In the genomic region with DNA sequence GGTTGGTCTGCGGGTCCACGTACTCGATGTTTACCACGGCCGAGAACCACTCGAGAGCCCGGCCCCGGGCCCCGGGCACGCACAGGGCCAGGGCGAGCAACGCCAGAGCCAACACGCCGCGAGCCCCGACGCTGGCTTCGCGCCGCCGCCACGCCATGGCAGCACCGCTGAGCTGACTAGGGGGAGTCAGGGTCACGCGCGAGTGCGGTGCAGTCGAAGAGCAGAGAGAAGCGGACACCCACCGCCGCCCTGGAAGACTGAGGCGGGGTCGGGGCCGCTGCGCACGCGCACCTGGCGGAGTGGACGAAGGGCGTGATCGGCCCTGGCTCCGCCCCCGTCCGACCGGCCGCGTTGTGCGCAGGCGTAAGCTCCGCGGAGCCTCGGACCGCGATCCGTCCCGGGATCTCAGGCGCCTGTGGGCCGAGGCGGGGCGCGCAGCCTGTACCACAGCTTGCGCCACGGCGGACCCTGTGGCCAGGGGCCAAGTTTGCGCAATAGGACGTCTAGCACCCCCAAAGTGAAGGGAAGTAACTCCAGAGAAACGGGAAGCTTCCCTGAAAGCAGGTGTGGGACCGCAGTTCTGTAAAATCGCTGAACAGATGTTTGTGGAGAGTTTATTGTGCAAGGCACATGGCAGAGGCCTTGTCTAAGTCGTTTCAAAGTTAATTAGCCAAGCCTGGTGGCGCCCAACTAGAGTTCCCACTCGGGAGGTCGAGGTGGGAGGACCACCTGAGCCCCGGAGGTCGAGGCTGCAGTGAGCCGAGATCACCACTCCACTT, we compare ENCODE assay signal across 1 cellular context.
TF ChIP-seq lines count a peak whose summit lies in the region.

Gene RNF149, minus strand, starts transcription at position 270 of the 779 bp plus-strand sequence. Its CDS starts 113 bp downstream, at position 157.

TF ChIP-seq in K562, 482 proteins besides CTCF, POLR2A, EP300 and RAD21 (continued from another document and continues in another):
- TF ChIP-seq, protein P1, sequence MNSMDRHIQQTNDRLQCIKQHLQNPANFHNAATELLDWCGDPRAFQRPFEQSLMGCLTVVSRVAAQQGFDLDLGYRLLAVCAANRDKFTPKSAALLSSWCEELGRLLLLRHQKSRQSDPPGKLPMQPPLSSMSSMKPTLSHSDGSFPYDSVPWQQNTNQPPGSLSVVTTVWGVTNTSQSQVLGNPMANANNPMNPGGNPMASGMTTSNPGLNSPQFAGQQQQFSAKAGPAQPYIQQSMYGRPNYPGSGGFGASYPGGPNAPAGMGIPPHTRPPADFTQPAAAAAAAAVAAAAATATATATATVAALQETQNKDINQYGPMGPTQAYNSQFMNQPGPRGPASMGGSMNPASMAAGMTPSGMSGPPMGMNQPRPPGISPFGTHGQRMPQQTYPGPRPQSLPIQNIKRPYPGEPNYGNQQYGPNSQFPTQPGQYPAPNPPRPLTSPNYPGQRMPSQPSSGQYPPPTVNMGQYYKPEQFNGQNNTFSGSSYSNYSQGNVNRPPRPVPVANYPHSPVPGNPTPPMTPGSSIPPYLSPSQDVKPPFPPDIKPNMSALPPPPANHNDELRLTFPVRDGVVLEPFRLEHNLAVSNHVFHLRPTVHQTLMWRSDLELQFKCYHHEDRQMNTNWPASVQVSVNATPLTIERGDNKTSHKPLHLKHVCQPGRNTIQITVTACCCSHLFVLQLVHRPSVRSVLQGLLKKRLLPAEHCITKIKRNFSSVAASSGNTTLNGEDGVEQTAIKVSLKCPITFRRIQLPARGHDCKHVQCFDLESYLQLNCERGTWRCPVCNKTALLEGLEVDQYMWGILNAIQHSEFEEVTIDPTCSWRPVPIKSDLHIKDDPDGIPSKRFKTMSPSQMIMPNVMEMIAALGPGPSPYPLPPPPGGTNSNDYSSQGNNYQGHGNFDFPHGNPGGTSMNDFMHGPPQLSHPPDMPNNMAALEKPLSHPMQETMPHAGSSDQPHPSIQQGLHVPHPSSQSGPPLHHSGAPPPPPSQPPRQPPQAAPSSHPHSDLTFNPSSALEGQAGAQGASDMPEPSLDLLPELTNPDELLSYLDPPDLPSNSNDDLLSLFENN (IDR thresholded peaks at IDR 0.05; ENCODE audit: low read depth in 2 of 2, low read length in 2 of 2), result no peak
- TF ChIP-seq GATAD2B (IDR thresholded peaks at IDR 0.05; ENCODE audit: borderline replicate concordance) (peak; percentile 51; the same call in 1 of the 2 replicates), ATF1 (CRISPR knock-in tag; IDR thresholded peaks at IDR 0.05) (no peak), ATF1 (tag; IDR thresholded peaks at IDR 0.05) (peak; percentile 48; the same call in 1 of the 2 replicates), DDX20 (tag; IDR thresholded peaks at IDR 0.05; ENCODE audit: low read depth) (no peak), TCF3 (CRISPR knock-in tag; IDR thresholded peaks at IDR 0.05) (peak; percentile 44), RBFOX2 (IDR thresholded peaks at IDR 0.05; ENCODE audit: low read depth, low read length) (peak; percentile 94), ZNF324 (CRISPR knock-in tag; IDR thresholded peaks at IDR 0.05) (peak; percentile 53; the same call in 1 of the 2 replicates), ZNF395 (CRISPR knock-in tag; IDR thresholded peaks at IDR 0.05) (peak; percentile 45; the same call in 1 of the 2 replicates), ZNF133 (CRISPR knock-in tag; IDR thresholded peaks at IDR 0.05) (no peak), ZNF124 (CRISPR knock-in tag; IDR thresholded peaks at IDR 0.05) (no peak), SIN3B (IDR thresholded peaks at IDR 0.05; ENCODE audit: low read depth) (no peak), CREB3 (tag; conservative IDR thresholded peaks at IDR 0.05; ENCODE audit: low read depth) (peak; percentile 76), ZNF41 (CRISPR knock-in tag; conservative IDR thresholded peaks at IDR 0.05) (no peak), THRAP3 (IDR thresholded peaks at IDR 0.05; ENCODE audit: borderline replicate concordance) (no peak), RBM25 (IDR thresholded peaks at IDR 0.05; ENCODE audit: low read depth, low read length, severe bottlenecking) (no peak), SOX6 (IDR thresholded peaks at IDR 0.05) (peak; percentile 55), HOXB6 (CRISPR knock-in tag; IDR thresholded peaks at IDR 0.05; ENCODE audit: borderline replicate concordance) (no peak), ZNF280A (IDR thresholded peaks at IDR 0.05; ENCODE audit: low read depth, partially characterized antibody) (no peak), TARDBP (IDR thresholded peaks at IDR 0.05) (no peak), TCF7L2 (IDR thresholded peaks at IDR 0.05; ENCODE audit: low read depth, low read length) (no peak), ZNF445 (CRISPR knock-in tag; IDR thresholded peaks at IDR 0.05; ENCODE audit: low read depth) (no peak), MED1 (CRISPR knock-in tag; IDR thresholded peaks at IDR 0.05; ENCODE audit: borderline replicate concordance) (no peak), ZNF347 (CRISPR knock-in tag; IDR thresholded peaks at IDR 0.05; ENCODE audit: low read depth) (no peak), DNMT1 (IDR thresholded peaks at IDR 0.05) (no peak), MEIS2 (IDR thresholded peaks at IDR 0.05; ENCODE audit: partially characterized antibody) (peak; percentile 95), NCOR1 (IDR thresholded peaks at IDR 0.05) (no peak), IRF2 (CRISPR knock-in tag; IDR thresholded peaks at IDR 0.05) (no peak), TAF7 (tag; IDR thresholded peaks at IDR 0.05) (no peak), POLR3G (IDR thresholded peaks at IDR 0.05; ENCODE audit: extremely low read depth, insufficient read length, insufficient replicate concordance) (no peak), EWSR1 (IDR thresholded peaks at IDR 0.05; ENCODE audit: borderline replicate concordance, low read depth, partially characterized antibody) (no peak), NCOA6 (IDR thresholded peaks at IDR 0.05) (no peak)
- TF ChIP-seq, protein P2, sequence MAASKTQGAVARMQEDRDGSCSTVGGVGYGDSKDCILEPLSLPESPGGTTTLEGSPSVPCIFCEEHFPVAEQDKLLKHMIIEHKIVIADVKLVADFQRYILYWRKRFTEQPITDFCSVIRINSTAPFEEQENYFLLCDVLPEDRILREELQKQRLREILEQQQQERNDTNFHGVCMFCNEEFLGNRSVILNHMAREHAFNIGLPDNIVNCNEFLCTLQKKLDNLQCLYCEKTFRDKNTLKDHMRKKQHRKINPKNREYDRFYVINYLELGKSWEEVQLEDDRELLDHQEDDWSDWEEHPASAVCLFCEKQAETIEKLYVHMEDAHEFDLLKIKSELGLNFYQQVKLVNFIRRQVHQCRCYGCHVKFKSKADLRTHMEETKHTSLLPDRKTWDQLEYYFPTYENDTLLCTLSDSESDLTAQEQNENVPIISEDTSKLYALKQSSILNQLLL (CRISPR knock-in tag; IDR thresholded peaks at IDR 0.05; ENCODE audit: borderline replicate concordance), result no peak
- TF ChIP-seq, protein P3, sequence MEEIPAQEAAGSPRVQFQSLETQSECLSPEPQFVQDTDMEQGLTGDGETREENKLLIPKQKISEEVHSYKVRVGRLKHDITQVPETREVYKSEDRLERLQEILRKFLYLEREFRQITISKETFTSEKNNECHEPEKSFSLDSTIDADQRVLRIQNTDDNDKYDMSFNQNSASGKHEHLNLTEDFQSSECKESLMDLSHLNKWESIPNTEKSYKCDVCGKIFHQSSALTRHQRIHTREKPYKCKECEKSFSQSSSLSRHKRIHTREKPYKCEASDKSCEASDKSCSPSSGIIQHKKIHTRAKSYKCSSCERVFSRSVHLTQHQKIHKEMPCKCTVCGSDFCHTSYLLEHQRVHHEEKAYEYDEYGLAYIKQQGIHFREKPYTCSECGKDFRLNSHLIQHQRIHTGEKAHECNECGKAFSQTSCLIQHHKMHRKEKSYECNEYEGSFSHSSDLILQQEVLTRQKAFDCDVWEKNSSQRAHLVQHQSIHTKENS (CRISPR knock-in tag; IDR thresholded peaks at IDR 0.05), result no peak
- TF ChIP-seq, protein P4, sequence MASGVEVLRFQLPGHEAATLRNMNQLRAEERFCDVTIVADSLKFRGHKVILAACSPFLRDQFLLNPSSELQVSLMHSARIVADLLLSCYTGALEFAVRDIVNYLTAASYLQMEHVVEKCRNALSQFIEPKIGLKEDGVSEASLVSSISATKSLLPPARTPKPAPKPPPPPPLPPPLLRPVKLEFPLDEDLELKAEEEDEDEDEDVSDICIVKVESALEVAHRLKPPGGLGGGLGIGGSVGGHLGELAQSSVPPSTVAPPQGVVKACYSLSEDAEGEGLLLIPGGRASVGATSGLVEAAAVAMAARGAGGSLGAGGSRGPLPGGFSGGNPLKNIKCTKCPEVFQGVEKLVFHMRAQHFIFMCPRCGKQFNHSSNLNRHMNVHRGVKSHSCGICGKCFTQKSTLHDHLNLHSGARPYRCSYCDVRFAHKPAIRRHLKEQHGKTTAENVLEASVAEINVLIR (CRISPR knock-in tag; IDR thresholded peaks at IDR 0.05), result no peak
- TF ChIP-seq, protein P5, sequence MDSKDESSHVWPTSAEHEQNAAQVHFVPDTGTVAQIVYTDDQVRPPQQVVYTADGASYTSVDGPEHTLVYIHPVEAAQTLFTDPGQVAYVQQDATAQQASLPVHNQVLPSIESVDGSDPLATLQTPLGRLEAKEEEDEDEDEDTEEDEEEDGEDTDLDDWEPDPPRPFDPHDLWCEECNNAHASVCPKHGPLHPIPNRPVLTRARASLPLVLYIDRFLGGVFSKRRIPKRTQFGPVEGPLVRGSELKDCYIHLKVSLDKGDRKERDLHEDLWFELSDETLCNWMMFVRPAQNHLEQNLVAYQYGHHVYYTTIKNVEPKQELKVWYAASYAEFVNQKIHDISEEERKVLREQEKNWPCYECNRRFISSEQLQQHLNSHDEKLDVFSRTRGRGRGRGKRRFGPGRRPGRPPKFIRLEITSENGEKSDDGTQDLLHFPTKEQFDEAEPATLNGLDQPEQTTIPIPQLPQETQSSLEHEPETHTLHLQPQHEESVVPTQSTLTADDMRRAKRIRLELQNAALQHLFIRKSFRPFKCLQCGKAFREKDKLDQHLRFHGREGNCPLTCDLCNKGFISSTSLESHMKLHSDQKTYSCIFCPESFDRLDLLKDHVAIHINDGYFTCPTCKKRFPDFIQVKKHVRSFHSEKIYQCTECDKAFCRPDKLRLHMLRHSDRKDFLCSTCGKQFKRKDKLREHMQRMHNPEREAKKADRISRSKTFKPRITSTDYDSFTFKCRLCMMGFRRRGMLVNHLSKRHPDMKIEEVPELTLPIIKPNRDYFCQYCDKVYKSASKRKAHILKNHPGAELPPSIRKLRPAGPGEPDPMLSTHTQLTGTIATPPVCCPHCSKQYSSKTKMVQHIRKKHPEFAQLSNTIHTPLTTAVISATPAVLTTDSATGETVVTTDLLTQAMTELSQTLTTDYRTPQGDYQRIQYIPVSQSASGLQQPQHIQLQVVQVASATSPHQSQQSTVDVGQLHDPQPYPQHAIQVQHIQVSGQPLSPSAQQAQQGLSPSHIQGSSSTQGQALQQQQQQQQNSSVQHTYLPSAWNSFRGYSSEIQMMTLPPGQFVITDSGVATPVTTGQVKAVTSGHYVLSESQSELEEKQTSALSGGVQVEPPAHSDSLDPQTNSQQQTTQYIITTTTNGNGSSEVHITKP (IDR thresholded peaks at IDR 0.05; ENCODE audit: partially characterized antibody), result peak; percentile 72
- TF ChIP-seq, protein P6, sequence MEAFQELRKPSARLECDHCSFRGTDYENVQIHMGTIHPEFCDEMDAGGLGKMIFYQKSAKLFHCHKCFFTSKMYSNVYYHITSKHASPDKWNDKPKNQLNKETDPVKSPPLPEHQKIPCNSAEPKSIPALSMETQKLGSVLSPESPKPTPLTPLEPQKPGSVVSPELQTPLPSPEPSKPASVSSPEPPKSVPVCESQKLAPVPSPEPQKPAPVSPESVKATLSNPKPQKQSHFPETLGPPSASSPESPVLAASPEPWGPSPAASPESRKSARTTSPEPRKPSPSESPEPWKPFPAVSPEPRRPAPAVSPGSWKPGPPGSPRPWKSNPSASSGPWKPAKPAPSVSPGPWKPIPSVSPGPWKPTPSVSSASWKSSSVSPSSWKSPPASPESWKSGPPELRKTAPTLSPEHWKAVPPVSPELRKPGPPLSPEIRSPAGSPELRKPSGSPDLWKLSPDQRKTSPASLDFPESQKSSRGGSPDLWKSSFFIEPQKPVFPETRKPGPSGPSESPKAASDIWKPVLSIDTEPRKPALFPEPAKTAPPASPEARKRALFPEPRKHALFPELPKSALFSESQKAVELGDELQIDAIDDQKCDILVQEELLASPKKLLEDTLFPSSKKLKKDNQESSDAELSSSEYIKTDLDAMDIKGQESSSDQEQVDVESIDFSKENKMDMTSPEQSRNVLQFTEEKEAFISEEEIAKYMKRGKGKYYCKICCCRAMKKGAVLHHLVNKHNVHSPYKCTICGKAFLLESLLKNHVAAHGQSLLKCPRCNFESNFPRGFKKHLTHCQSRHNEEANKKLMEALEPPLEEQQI (IDR thresholded peaks at IDR 0.05), result no peak
